In genomic region chr5:77925503-77925902, GRCh38 we compare ENCODE assay signal across 27 cellular contexts.
"Had no signal": no experiment of that assay in that cellular context is flagged by ENCODE, and none has a peak within 500 bp of the region (broad histone marks: within the 10 kb centered on the region; RNA-seq: fewer than 3 reads in every experiment).

No MANE protein-coding gene starts in this region.

- H3K9me3 ChIP-seq: MG63 had no signal

- ATAC-seq: activated CD4-positive, CD25-positive, alpha-beta regulatory T cell treated with anti-CD3 and anti-CD28 coated beads, Interleukin-2, amount 50 U/mL, for 24 hours; activated CD8-positive, alpha-beta memory T cell treated with anti-CD3 and anti-CD28 coated beads, Interleukin-2, amount 10 ng/mL, durations not matched to agents 7 days and 5 days; Panc1; Right ventricle myocardium inferior had no signal

- H3K27ac ChIP-seq: brain microvascular endothelial cell, cardiac muscle cell, KMS-11, SK-N-MC had no signal

- H3K4me3 ChIP-seq: cardiac muscle cell, MG63, SK-N-MC had no signal

- H3K4me1 Mint-ChIP-seq: activated CD8-positive, alpha-beta memory T cell treated with anti-CD3 and anti-CD28 coated beads, Interleukin-2, amount 10 ng/mL, durations not matched to agents 7 days and 5 days; IgD-negative memory B cell had no signal

- DNase-seq: activated CD4-positive, alpha-beta T cell treated with anti-CD3 and anti-CD28 coated beads for 48 hours; activated CD4-positive, alpha-beta T cell treated with anti-CD3 and anti-CD28 coated beads, Interleukin-2, amount 50 U/mL, for 4 hours; activated CD8-positive, alpha-beta memory T cell treated with anti-CD3 and anti-CD28 coated beads, Interleukin-2, amount 10 ng/mL, durations not matched to agents 7 days and 5 days; activated effector memory CD4-positive, alpha-beta T cell treated with Interleukin-2 at 50 U/mL for 16 hours; brain microvascular endothelial cell; cerebellar nuclear complex; MG63; MV-4-11; NCI-H1092 treated with DMSO at 0.1 percent for 48 hours; NCI-H1417 treated with DMSO at 0.1 percent for 48 hours; NCI-H1694 treated with DMSO at 0.1 percent for 48 hours; NCI-H2029 treated with DMSO at 0.1 percent for 48 hours; NCI-H345; NCI-H510A; NCI-H526 treated with DMSO at 0.1 percent for 48 hours; NCI-H82; NK-92 treated with Interleukin-12 subunit alpha and Interleukin-12 subunit beta, amount 100 ng/mL, for 24 hours; OCI-M1; RPMI8226; T-helper 1 cell had no signal

- H3K36me3 Mint-ChIP-seq: activated CD8-positive, alpha-beta memory T cell treated with anti-CD3 and anti-CD28 coated beads, Interleukin-2, amount 10 ng/mL, durations not matched to agents 7 days and 5 days; IgD-negative memory B cell had no signal

- H3K4me3 Mint-ChIP-seq: activated CD8-positive, alpha-beta memory T cell treated with anti-CD3 and anti-CD28 coated beads, Interleukin-2, amount 10 ng/mL, durations not matched to agents 7 days and 5 days; IgD-negative memory B cell had no signal

- H3K27me3 ChIP-seq: brain microvascular endothelial cell, MG63 had no signal

- H3K27ac Mint-ChIP-seq: activated CD8-positive, alpha-beta memory T cell treated with anti-CD3 and anti-CD28 coated beads, Interleukin-2, amount 10 ng/mL, durations not matched to agents 7 days and 5 days; IgD-negative memory B cell had no signal
